Comparison of ENCODE assay signal across 27 cellular contexts in genomic region chr14:61409782-61410181, GRCh38.
A peak's percentile ranks its signal among the peaks of the same experiment; 100 is the strongest.
DNase-seq lines count a peak whose midpoint lies in the region; TF ChIP-seq lines count a peak whose summit lies in the region.
"Had no signal": no experiment of that assay in that cellular context is flagged by ENCODE, and none has a peak within 500 bp of the region (broad histone marks: within the 10 kb centered on the region; RNA-seq: fewer than 3 reads in every experiment).

No MANE protein-coding gene starts in this region.

- intact Hi-C loops in vagina (cut with DNase I) = no loop called here

- H3K4me1 ChIP-seq in endocrine pancreas (ENCODE audit: control insufficient read depth, insufficient read depth, low read length) = peaks cover 3% of the 10 kb centered on the region
- no peaks in the 10 kb centered on the region for H3K4me1 ChIP-seq in vagina
- H3K4me1 ChIP-seq: ascending aorta, colonic mucosa, Peyer's patch had no signal

- DNase-seq in NCI-H2171 treated with DMSO at 0.1 percent for 48 hours (lab: John Stamatoyannopoulos, UW) (peak; percentile 28), NCI-H2171 (lab: John Stamatoyannopoulos, UW) (no peak), DMS79 treated with DMSO at 0.1 percent for 48 hours (lab: John Stamatoyannopoulos, UW) (peak; percentile 99), NCI-H524 (lab: John Stamatoyannopoulos, UW) (peak; percentile 72 to 88), NCI-H2107 treated with DMSO at 0.1 percent for 48 hours (lab: John Stamatoyannopoulos, UW; ENCODE audit: unreplicated experiment) (no peak), HT-29 (ENCODE audit: low spot score) (no peak), vagina (ENCODE audit: extremely low spot score in 2 of 2) (no peak)
- DNase-seq: 8988T; activated CD4-positive, alpha-beta T cell treated with anti-CD3 and anti-CD28 coated beads for 4 hours; activated effector memory CD4-positive, alpha-beta T cell treated with anti-CD3 and anti-CD28 coated beads, Interleukin-2, amount 50 U/mL, for 16 hours; activated naive CD8-positive, alpha-beta T cell treated with anti-CD3 and anti-CD28 coated beads, Interleukin-2, amount 10 ng/mL, durations not matched to agents 7 days and 5 days; activated T-cell treated with anti-CD3 and anti-CD28 coated beads, Interleukin-2, amount 50 U/mL, for 1 hour; C1 segment of cervical spinal cord; Calu3; colonic mucosa; effector CD8-positive, alpha-beta T cell; NCI-H510A treated with DMSO at 0.1 percent for 48 hours; pancreas; Peyer's patch; SHP77 treated with DMSO at 0.1 percent for 48 hours; stimulated activated naive CD4-positive, alpha-beta T cell; upper lobe of left lung had no signal

- H3K4me3 ChIP-seq in endocrine pancreas (ENCODE audit: control insufficient read depth, insufficient read depth, low read length) = peak overlapping the region; percentile 46
- H3K4me3 ChIP-seq in vagina = no peak overlapping the region
- H3K4me3 ChIP-seq: ascending aorta, colonic mucosa, K562, pancreas, Peyer's patch, skin epidermis, upper lobe of left lung had no signal

- H3K27me3 ChIP-seq in endocrine pancreas (ENCODE audit: control insufficient read depth, insufficient read depth, low read length) = no peaks in the 10 kb centered on the region
- no peaks in the 10 kb centered on the region for H3K27me3 ChIP-seq in vagina
- H3K27me3 ChIP-seq: ascending aorta, colonic mucosa, pancreas, Peyer's patch, upper lobe of left lung had no signal

- no peak for TF ChIP-seq POLR2A in vagina (IDR thresholded peaks at IDR 0.05)

- H3K36me3 ChIP-seq in endocrine pancreas (ENCODE audit: control insufficient read depth, insufficient read depth, low read length) = no peaks in the 10 kb centered on the region
- H3K36me3 ChIP-seq in vagina = no peaks in the 10 kb centered on the region
- H3K36me3 ChIP-seq: ascending aorta, colonic mucosa, pancreas, Peyer's patch, upper lobe of left lung had no signal

- no peak overlapping the region for H3K9ac ChIP-seq in endocrine pancreas (ENCODE audit: control insufficient read depth, insufficient read depth, low read length)

- no peak overlapping the region for H3K27ac ChIP-seq in vagina
- H3K27ac ChIP-seq: ascending aorta, colonic mucosa, epithelial cell of prostate, pancreas, Peyer's patch, skin epidermis, upper lobe of left lung had no signal

- no peak for TF ChIP-seq CTCF in vagina (IDR thresholded peaks at IDR 0.05)

- H3K9me3 ChIP-seq in endocrine pancreas (ENCODE audit: control insufficient read depth, low read length) (no peaks in the 10 kb centered on the region), vagina (no peaks in the 10 kb centered on the region)
- H3K9me3 ChIP-seq: ascending aorta, colonic mucosa, pancreas, Peyer's patch, upper lobe of left lung had no signal

Comparison
In these comparisons a context has a peak if more than half of its experiments do, and no peak if none do; other contexts are left out.
1. DNase-seq: peak in NCI-H2171 treated with DMSO at 0.1 percent for 48 hours (single experiment), DMS79 treated with DMSO at 0.1 percent for 48 hours (single experiment) and NCI-H524 (2 of 2); none in NCI-H2171 (single experiment), NCI-H2107 treated with DMSO at 0.1 percent for 48 hours (single experiment), HT-29 (single experiment) and vagina (0 of 2).